Comparison of ENCODE assay signal across 20 cellular contexts in genomic region chr14:102903889-102904512, GRCh38. TPM values are rescaled to one million over a fixed set of nuclear protein-coding genes. Genes with fewer than 3 reads are reported as not detected.
DNase-seq lines count a peak whose midpoint lies in the region; ATAC-seq and TF ChIP-seq lines count a peak whose summit lies in the region.
"Had no signal": no experiment of that assay in that cellular context is flagged by ENCODE, and none has a peak within 500 bp of the region (broad histone marks: within the 10 kb centered on the region; RNA-seq: fewer than 3 reads in every experiment).

No MANE protein-coding gene starts in this region.

- H3K36me3 Mint-ChIP-seq in activated CD8-positive, alpha-beta T cell treated with anti-CD3 and anti-CD28 coated beads, Interleukin-2, amount 10 ng/mL, durations not matched to agents 7 days and 5 days (ENCODE audit: low read depth): peaks cover 24% of the 10 kb centered on the region
- peaks cover 27% of the 10 kb centered on the region for H3K36me3 Mint-ChIP-seq in activated CD8-positive, alpha-beta T cell treated with anti-CD3 and anti-CD28 coated beads for 36 hours (ENCODE audit: low read depth)
- peaks cover 4% of the 10 kb centered on the region for H3K36me3 Mint-ChIP-seq in natural killer cell treated with Interleukin-12 subunit alpha and Interleukin-12 subunit beta and Interleukin-15 and Interleukin-18, amount 100 ng/mL, for 72 hours

- peaks cover 25% of the 10 kb centered on the region for H3K79me2 ChIP-seq in Karpas-422 (ENCODE audit: low read length)

- no peak overlapping the region for H3K4me2 ChIP-seq in Karpas-422 (ENCODE audit: low read depth, low read length, poor library complexity, severe bottlenecking)
- H3K4me2 ChIP-seq: GM23338, SK-N-SH had no signal

- no peak overlapping the region for H2AFZ ChIP-seq in Karpas-422 (ENCODE audit: low read length)
- H2AFZ ChIP-seq: GM23338 had no signal

- no peak overlapping the region for H3K9ac ChIP-seq in Karpas-422 (ENCODE audit: low read length)
- H3K9ac ChIP-seq: SK-N-SH had no signal

- H3K9me3 ChIP-seq in Karpas-422 (ENCODE audit: low read length): no peaks in the 10 kb centered on the region
- H3K9me3 ChIP-seq: BE2C, esophagus squamous epithelium, SK-N-SH, transverse colon had no signal

- H3K27ac ChIP-seq in Karpas-422 (ENCODE audit: low read length): peak overlapping the region; percentile 93
- H3K27ac ChIP-seq: esophagus squamous epithelium had no signal

- no peak overlapping the region for H3K4me3 ChIP-seq in Karpas-422 (ENCODE audit: low read length)
- H3K4me3 ChIP-seq: esophagus squamous epithelium, GM23338, transverse colon had no signal

- POLR2A ChIA-PET in activated CD8-positive, alpha-beta T cell treated with anti-CD3 and anti-CD28 coated beads, Interleukin-2, amount 10 ng/mL, durations not matched to agents 7 days and 5 days (lab: Charles Lee): no interaction called here
- POLR2A ChIA-PET in activated CD8-positive, alpha-beta T cell treated with anti-CD3 and anti-CD28 coated beads for 36 hours (lab: Charles Lee): no interaction called here

- no peak for ATAC-seq in activated CD8-positive, alpha-beta T cell treated with anti-CD3 and anti-CD28 coated beads, Interleukin-2, amount 10 ng/mL, durations not matched to agents 7 days and 5 days
- no peak for ATAC-seq in activated CD8-positive, alpha-beta T cell treated with anti-CD3 and anti-CD28 coated beads for 36 hours
- peak; percentile 70 to 77 for ATAC-seq in natural killer cell treated with Interleukin-12 subunit alpha and Interleukin-12 subunit beta and Interleukin-15 and Interleukin-18, amount 100 ng/mL, for 72 hours
- no peak for ATAC-seq in activated CD4-positive, CD25-positive, alpha-beta regulatory T cell treated with anti-CD3 and anti-CD28 coated beads, Interleukin-2, amount 50 U/mL, for 24 hours
- no peak for ATAC-seq in GM18502 (IDR thresholded peaks at IDR 0.05; ENCODE audit: poor library complexity, unreplicated experiment)
- ATAC-seq: GM23338, HepG2 had no signal

- peaks cover 50% of the 10 kb centered on the region for H3K36me3 ChIP-seq in Karpas-422 (ENCODE audit: insufficient read depth, low read length)
- H3K36me3 ChIP-seq: transverse colon had no signal

- H3K9me3 Mint-ChIP-seq in activated CD8-positive, alpha-beta T cell treated with anti-CD3 and anti-CD28 coated beads, Interleukin-2, amount 10 ng/mL, durations not matched to agents 7 days and 5 days (ENCODE audit: insufficient read depth): no peaks in the 10 kb centered on the region
- H3K9me3 Mint-ChIP-seq in activated CD8-positive, alpha-beta T cell treated with anti-CD3 and anti-CD28 coated beads for 36 hours: no peaks in the 10 kb centered on the region
- H3K9me3 Mint-ChIP-seq in natural killer cell treated with Interleukin-12 subunit alpha and Interleukin-12 subunit beta and Interleukin-15 and Interleukin-18, amount 100 ng/mL, for 72 hours: no peaks in the 10 kb centered on the region
- H3K9me3 Mint-ChIP-seq: activated naive CD8-positive, alpha-beta T cell treated with anti-CD3 and anti-CD28 coated beads, Interleukin-2, amount 10 ng/mL, durations not matched to agents 7 days and 5 days had no signal

- no peak for TF ChIP-seq CTCF in activated CD8-positive, alpha-beta T cell treated with anti-CD3 and anti-CD28 coated beads for 36 hours (IDR thresholded peaks at IDR 0.05)

- H3K4me1 Mint-ChIP-seq in activated CD8-positive, alpha-beta T cell treated with anti-CD3 and anti-CD28 coated beads, Interleukin-2, amount 10 ng/mL, durations not matched to agents 7 days and 5 days (ENCODE audit: low read depth): peaks cover 24% of the 10 kb centered on the region
- peaks cover 16% of the 10 kb centered on the region for H3K4me1 Mint-ChIP-seq in activated CD8-positive, alpha-beta T cell treated with anti-CD3 and anti-CD28 coated beads for 36 hours (ENCODE audit: low read depth)
- H3K4me1 Mint-ChIP-seq in natural killer cell treated with Interleukin-12 subunit alpha and Interleukin-12 subunit beta and Interleukin-15 and Interleukin-18, amount 100 ng/mL, for 72 hours (ENCODE audit: low read depth in 2 of 2): peaks cover 23 to 24% of the 10 kb centered on the region in 2 donors

- no peak overlapping the region for H3K4me3 Mint-ChIP-seq in activated CD8-positive, alpha-beta T cell treated with anti-CD3 and anti-CD28 coated beads, Interleukin-2, amount 10 ng/mL, durations not matched to agents 7 days and 5 days
- no peak overlapping the region for H3K4me3 Mint-ChIP-seq in activated CD8-positive, alpha-beta T cell treated with anti-CD3 and anti-CD28 coated beads for 36 hours
- H3K4me3 Mint-ChIP-seq in natural killer cell treated with Interleukin-12 subunit alpha and Interleukin-12 subunit beta and Interleukin-15 and Interleukin-18, amount 100 ng/mL, for 72 hours: no peak overlapping the region
- H3K4me3 Mint-ChIP-seq: activated naive CD8-positive, alpha-beta T cell treated with anti-CD3 and anti-CD28 coated beads, Interleukin-2, amount 10 ng/mL, durations not matched to agents 7 days and 5 days; GM23338 had no signal

- H3K9me2 ChIP-seq in Karpas-422 (replicated peaks; ENCODE audit: insufficient read depth, low read length): no peaks in the 10 kb centered on the region
- H3K9me2 ChIP-seq: SK-N-SH had no signal

- CTCF ChIA-PET in activated CD8-positive, alpha-beta T cell treated with anti-CD3 and anti-CD28 coated beads, Interleukin-2, amount 10 ng/mL, durations not matched to agents 7 days and 5 days (lab: Charles Lee): no interaction called here
- CTCF ChIA-PET in activated CD8-positive, alpha-beta T cell treated with anti-CD3 and anti-CD28 coated beads for 36 hours (lab: Charles Lee): no interaction called here

- H3K27me3 Mint-ChIP-seq in activated CD8-positive, alpha-beta T cell treated with anti-CD3 and anti-CD28 coated beads, Interleukin-2, amount 10 ng/mL, durations not matched to agents 7 days and 5 days (ENCODE audit: low read depth): no peaks in the 10 kb centered on the region
- H3K27me3 Mint-ChIP-seq in activated CD8-positive, alpha-beta T cell treated with anti-CD3 and anti-CD28 coated beads for 36 hours: no peaks in the 10 kb centered on the region
- H3K27me3 Mint-ChIP-seq in natural killer cell treated with Interleukin-12 subunit alpha and Interleukin-12 subunit beta and Interleukin-15 and Interleukin-18, amount 100 ng/mL, for 72 hours: no peaks in the 10 kb centered on the region
- H3K27me3 Mint-ChIP-seq: activated naive CD8-positive, alpha-beta T cell treated with anti-CD3 and anti-CD28 coated beads, Interleukin-2, amount 10 ng/mL, durations not matched to agents 7 days and 5 days had no signal

- no peaks in the 10 kb centered on the region for H3K27me3 ChIP-seq in Karpas-422 (ENCODE audit: low read length)
- H3K27me3 ChIP-seq: BE2C, esophagus squamous epithelium, transverse colon had no signal

- no peaks in the 10 kb centered on the region for H4K20me1 ChIP-seq in Karpas-422 (ENCODE audit: insufficient read depth, low read depth, low read length)

- H3K27ac Mint-ChIP-seq in activated CD8-positive, alpha-beta T cell treated with anti-CD3 and anti-CD28 coated beads, Interleukin-2, amount 10 ng/mL, durations not matched to agents 7 days and 5 days: peak overlapping the region; percentile 72
- no peak overlapping the region for H3K27ac Mint-ChIP-seq in activated CD8-positive, alpha-beta T cell treated with anti-CD3 and anti-CD28 coated beads for 36 hours
- H3K27ac Mint-ChIP-seq in natural killer cell treated with Interleukin-12 subunit alpha and Interleukin-12 subunit beta and Interleukin-15 and Interleukin-18, amount 100 ng/mL, for 72 hours: peak overlapping the region in 1 of 2 donors; percentile 19
- H3K27ac Mint-ChIP-seq: activated naive CD8-positive, alpha-beta T cell treated with anti-CD3 and anti-CD28 coated beads, Interleukin-2, amount 10 ng/mL, durations not matched to agents 7 days and 5 days; GM23338 had no signal

- DNase-seq in activated CD8-positive, alpha-beta T cell treated with anti-CD3 and anti-CD28 coated beads, Interleukin-2, amount 10 ng/mL, durations not matched to agents 7 days and 5 days: no peak
- no peak for DNase-seq in activated CD8-positive, alpha-beta T cell treated with anti-CD3 and anti-CD28 coated beads for 36 hours
- DNase-seq in AG20443 (ENCODE audit: low spot score) (peak; percentile 5), Karpas-422 (no peak), A172 (ENCODE audit: low spot score) (no peak)
- DNase-seq in natural killer cell treated with Interleukin-12 subunit alpha and Interleukin-12 subunit beta and Interleukin-15 and Interleukin-18, amount 100 ng/mL, for 72 hours (ENCODE audit: low spot score): no peak
- DNase-seq: activated naive CD8-positive, alpha-beta T cell treated with anti-CD3 and anti-CD28 coated beads, Interleukin-2, amount 10 ng/mL, durations not matched to agents 7 days and 5 days; BE2C; central memory CD4-positive, alpha-beta T cell; dermis blood vessel endothelial cell; esophagus squamous epithelium; foreskin melanocyte; NCI-H510A treated with DMSO at 0.1 percent for 48 hours; nucleus accumbens; transverse colon had no signal

- peaks cover 43% of the 10 kb centered on the region for H3K4me1 ChIP-seq in Karpas-422 (ENCODE audit: low read length)
- H3K4me1 ChIP-seq: BE2C, esophagus squamous epithelium, transverse colon had no signal

- intact Hi-C loops in activated CD8-positive, alpha-beta T cell treated with anti-CD3 and anti-CD28 coated beads for 36 hours (cut with micrococcal nuclease): no loop called here

RNA-seq across cellular contexts. Expression of gene AMN, which starts 18.5 kb away (rescaled TPM):
- total RNA-seq in activated CD8-positive, alpha-beta T cell treated with anti-CD3 and anti-CD28 coated beads, Interleukin-2, amount 10 ng/mL, durations not matched to agents 7 days and 5 days: under 1 TPM; 0.91 to 0.95 TPM
- 1 to 10 TPM; 1.0 to 1.4 TPM for total RNA-seq in activated CD8-positive, alpha-beta T cell treated with anti-CD3 and anti-CD28 coated beads for 36 hours
- total RNA-seq in Karpas-422 (2014; rRNA removed; shearing (Covaris generic); ENCODE audit: low replicate concordance): 7.7 and 16.7 TPM in 2 replicates
- 1 to 10 TPM in 1 of 2 donors, under 1 TPM in 1; 0.21 to 1.0 TPM for total RNA-seq in natural killer cell treated with Interleukin-12 subunit alpha and Interleukin-12 subunit beta and Interleukin-15 and Interleukin-18, amount 100 ng/mL, for 72 hours
- total RNA-seq in A172 (2014; rRNA removed; shearing (Covaris generic)): 0.03 TPM in 1 of 2 replicates, not detected in the other
- total RNA-seq: dermis blood vessel endothelial cell had no signal

Comparison
In these comparisons a context has a peak if more than half of its experiments do, and no peak if none do; other contexts are left out.
1. ATAC-seq: peak in natural killer cell treated with Interleukin-12 subunit alpha and Interleukin-12 subunit beta and Interleukin-15 and Interleukin-18, amount 100 ng/mL, for 72 hours (2 of 2); none in activated CD8-positive, alpha-beta T cell treated with anti-CD3 and anti-CD28 coated beads, Interleukin-2, amount 10 ng/mL, durations not matched to agents 7 days and 5 days (single experiment), activated CD8-positive, alpha-beta T cell treated with anti-CD3 and anti-CD28 coated beads for 36 hours (single experiment), activated CD4-positive, CD25-positive, alpha-beta regulatory T cell treated with anti-CD3 and anti-CD28 coated beads, Interleukin-2, amount 50 U/mL, for 24 hours (0 of 2) and GM18502 (single experiment).